ENCODE assay signal across 1 cellular context in the genomic region with DNA sequence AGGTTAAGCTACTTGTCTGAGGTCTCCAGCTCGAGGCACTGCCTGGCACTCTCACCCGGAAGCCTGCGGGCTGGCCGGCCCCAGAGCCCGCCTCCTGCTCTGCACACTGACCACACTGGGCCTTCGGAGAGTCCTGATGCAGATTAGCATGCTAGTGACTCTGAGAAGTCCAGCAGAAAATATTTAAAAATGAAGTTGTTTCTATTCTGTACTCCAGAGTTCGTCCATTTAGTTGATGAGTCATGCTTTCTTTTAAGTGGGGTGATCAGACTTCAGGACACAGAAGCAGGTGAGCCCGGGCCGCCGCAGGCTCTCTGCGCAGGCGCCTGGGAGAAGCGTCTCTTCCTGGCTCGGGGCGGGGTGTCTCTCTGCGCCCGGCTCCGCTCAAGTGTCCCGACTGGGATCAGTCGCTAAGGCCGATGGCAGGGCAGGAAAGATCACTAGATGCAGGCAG.
TF ChIP-seq lines count a peak whose summit lies in the region.

No MANE protein-coding gene starts in this region.

TF ChIP-seq in GM23338, 12 proteins besides CTCF, POLR2A, EP300 and RAD21 (continued from another document):
- TF ChIP-seq, protein P1, sequence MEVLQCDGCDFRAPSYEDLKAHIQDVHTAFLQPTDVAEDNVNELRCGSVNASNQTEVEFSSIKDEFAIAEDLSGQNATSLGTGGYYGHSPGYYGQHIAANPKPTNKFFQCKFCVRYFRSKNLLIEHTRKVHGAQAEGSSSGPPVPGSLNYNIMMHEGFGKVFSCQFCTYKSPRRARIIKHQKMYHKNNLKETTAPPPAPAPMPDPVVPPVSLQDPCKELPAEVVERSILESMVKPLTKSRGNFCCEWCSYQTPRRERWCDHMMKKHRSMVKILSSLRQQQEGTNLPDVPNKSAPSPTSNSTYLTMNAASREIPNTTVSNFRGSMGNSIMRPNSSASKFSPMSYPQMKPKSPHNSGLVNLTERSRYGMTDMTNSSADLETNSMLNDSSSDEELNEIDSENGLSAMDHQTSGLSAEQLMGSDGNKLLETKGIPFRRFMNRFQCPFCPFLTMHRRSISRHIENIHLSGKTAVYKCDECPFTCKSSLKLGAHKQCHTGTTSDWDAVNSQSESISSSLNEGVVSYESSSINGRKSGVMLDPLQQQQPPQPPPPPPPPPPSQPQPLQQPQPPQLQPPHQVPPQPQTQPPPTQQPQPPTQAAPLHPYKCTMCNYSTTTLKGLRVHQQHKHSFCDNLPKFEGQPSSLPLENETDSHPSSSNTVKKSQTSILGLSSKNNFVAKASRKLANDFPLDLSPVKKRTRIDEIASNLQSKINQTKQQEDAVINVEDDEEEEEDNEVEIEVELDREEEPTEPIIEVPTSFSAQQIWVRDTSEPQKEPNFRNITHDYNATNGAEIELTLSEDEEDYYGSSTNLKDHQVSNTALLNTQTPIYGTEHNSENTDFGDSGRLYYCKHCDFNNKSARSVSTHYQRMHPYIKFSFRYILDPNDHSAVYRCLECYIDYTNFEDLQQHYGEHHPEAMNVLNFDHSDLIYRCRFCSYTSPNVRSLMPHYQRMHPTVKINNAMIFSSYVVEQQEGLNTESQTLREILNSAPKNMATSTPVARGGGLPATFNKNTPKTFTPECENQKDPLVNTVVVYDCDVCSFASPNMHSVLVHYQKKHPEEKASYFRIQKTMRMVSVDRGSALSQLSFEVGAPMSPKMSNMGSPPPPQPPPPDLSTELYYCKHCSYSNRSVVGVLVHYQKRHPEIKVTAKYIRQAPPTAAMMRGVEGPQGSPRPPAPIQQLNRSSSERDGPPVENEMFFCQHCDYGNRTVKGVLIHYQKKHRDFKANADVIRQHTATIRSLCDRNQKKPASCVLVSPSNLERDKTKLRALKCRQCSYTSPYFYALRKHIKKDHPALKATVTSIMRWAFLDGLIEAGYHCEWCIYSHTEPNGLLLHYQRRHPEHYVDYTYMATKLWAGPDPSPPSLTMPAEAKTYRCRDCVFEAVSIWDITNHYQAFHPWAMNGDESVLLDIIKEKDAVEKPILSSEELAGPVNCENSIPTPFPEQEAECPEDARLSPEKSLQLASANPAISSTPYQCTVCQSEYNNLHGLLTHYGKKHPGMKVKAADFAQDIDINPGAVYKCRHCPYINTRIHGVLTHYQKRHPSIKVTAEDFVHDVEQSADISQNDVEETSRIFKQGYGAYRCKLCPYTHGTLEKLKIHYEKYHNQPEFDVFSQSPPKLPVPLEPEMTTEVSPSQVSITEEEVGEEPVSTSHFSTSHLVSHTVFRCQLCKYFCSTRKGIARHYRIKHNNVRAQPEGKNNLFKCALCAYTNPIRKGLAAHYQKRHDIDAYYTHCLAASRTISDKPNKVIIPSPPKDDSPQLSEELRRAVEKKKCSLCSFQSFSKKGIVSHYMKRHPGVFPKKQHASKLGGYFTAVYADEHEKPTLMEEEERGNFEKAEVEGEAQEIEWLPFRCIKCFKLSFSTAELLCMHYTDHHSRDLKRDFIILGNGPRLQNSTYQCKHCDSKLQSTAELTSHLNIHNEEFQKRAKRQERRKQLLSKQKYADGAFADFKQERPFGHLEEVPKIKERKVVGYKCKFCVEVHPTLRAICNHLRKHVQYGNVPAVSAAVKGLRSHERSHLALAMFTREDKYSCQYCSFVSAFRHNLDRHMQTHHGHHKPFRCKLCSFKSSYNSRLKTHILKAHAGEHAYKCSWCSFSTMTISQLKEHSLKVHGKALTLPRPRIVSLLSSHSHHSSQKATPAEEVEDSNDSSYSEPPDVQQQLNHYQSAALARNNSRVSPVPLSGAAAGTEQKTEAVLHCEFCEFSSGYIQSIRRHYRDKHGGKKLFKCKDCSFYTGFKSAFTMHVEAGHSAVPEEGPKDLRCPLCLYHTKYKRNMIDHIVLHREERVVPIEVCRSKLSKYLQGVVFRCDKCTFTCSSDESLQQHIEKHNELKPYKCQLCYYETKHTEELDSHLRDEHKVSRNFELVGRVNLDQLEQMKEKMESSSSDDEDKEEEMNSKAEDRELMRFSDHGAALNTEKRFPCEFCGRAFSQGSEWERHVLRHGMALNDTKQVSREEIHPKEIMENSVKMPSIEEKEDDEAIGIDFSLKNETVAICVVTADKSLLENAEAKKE (CRISPR knock-in tag; IDR thresholded peaks at IDR 0.05), result no peak
- TF ChIP-seq CREB1 (CRISPR knock-in tag; IDR thresholded peaks at IDR 0.05; ENCODE audit: low read depth) (no peak), EZH2phosphoT487 (IDR thresholded peaks at IDR 0.05; ENCODE audit: unreplicated experiment) (no peak), ZNF114 (CRISPR knock-in tag; IDR thresholded peaks at IDR 0.05) (no peak), JUNB (IDR thresholded peaks at IDR 0.05; ENCODE audit: unreplicated experiment) (no peak), STAT1 (IDR thresholded peaks at IDR 0.05; ENCODE audit: unreplicated experiment) (no peak), POLR2AphosphoS5 (IDR thresholded peaks at IDR 0.05; ENCODE audit: low read depth) (no peak), EZH2 (IDR thresholded peaks at IDR 0.05; ENCODE audit: low read depth, unreplicated experiment) (no peak), ZNF331 (CRISPR knock-in tag; IDR thresholded peaks at IDR 0.05; ENCODE audit: low read depth) (no peak)
- TF ChIP-seq, protein P2, sequence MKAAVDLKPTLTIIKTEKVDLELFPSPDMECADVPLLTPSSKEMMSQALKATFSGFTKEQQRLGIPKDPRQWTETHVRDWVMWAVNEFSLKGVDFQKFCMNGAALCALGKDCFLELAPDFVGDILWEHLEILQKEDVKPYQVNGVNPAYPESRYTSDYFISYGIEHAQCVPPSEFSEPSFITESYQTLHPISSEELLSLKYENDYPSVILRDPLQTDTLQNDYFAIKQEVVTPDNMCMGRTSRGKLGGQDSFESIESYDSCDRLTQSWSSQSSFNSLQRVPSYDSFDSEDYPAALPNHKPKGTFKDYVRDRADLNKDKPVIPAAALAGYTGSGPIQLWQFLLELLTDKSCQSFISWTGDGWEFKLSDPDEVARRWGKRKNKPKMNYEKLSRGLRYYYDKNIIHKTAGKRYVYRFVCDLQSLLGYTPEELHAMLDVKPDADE (IDR thresholded peaks at IDR 0.05), result no peak
- TF ChIP-seq, protein P3, sequence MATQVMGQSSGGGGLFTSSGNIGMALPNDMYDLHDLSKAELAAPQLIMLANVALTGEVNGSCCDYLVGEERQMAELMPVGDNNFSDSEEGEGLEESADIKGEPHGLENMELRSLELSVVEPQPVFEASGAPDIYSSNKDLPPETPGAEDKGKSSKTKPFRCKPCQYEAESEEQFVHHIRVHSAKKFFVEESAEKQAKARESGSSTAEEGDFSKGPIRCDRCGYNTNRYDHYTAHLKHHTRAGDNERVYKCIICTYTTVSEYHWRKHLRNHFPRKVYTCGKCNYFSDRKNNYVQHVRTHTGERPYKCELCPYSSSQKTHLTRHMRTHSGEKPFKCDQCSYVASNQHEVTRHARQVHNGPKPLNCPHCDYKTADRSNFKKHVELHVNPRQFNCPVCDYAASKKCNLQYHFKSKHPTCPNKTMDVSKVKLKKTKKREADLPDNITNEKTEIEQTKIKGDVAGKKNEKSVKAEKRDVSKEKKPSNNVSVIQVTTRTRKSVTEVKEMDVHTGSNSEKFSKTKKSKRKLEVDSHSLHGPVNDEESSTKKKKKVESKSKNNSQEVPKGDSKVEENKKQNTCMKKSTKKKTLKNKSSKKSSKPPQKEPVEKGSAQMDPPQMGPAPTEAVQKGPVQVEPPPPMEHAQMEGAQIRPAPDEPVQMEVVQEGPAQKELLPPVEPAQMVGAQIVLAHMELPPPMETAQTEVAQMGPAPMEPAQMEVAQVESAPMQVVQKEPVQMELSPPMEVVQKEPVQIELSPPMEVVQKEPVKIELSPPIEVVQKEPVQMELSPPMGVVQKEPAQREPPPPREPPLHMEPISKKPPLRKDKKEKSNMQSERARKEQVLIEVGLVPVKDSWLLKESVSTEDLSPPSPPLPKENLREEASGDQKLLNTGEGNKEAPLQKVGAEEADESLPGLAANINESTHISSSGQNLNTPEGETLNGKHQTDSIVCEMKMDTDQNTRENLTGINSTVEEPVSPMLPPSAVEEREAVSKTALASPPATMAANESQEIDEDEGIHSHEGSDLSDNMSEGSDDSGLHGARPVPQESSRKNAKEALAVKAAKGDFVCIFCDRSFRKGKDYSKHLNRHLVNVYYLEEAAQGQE (IDR thresholded peaks at IDR 0.05; ENCODE audit: unreplicated experiment), result no peak
